ENCODE assay signal across 27 cellular contexts in the genomic region with DNA sequence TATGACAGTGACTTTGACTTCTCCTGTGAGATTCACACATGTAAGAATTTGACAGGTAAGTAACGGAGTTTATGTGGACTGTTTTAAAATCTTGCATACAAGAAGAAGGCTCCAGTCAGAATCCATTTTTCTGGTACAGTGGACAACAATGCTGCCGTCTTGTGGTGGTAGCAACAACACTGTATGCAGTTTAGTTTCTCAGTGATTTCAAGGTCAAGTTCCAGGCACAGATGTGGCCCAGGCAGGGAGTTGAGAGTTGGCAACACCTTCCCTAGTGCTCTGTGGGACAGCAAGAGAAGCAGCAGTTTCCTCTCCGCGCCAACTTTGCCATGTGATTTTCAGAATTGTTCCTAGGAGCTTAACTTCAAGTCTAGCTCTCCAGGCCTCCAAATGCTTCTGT. TPM values are rescaled to one million over a fixed set of nuclear protein-coding genes. Genes with fewer than 3 reads are reported as not detected.
DNase-seq lines count a peak whose midpoint lies in the region; ATAC-seq, FAIRE-seq and TF ChIP-seq lines count a peak whose summit lies in the region.
"Had no signal": no experiment of that assay in that cellular context is flagged by ENCODE, and none has a peak within 500 bp of the region (broad histone marks: within the 10 kb centered on the region; RNA-seq: fewer than 3 reads in every experiment).

No MANE protein-coding gene starts in this region.

- H2BK15ac ChIP-seq in H1 (ENCODE audit: low read length) = no peak overlapping the region

- no peak overlapping the region for H2BK5ac ChIP-seq in H1 (ENCODE audit: low read depth, low read length)

- no peak for TF ChIP-seq POLR2A in H1 (IDR thresholded peaks at IDR 0.05; ENCODE audit: control extremely low read depth in 1 of 2, low read depth in 2 of 2, low read length in 2 of 2)

- no peaks in the 10 kb centered on the region for H3K79me1 ChIP-seq in H1 (ENCODE audit: low read depth, low read length)

- no peak overlapping the region; the same call in 1 of the 2 replicates for H2BK12ac ChIP-seq in H1 (ENCODE audit: low read depth, low read length)

- no peak overlapping the region for H4K91ac ChIP-seq in H1 (replicated peaks; ENCODE audit: insufficient read length, low read length)

- no peaks in the 10 kb centered on the region for H3K27me3 Mint-ChIP-seq in activated naive CD8-positive, alpha-beta T cell treated with anti-CD3 and anti-CD28 coated beads for 36 hours
- H3K27me3 Mint-ChIP-seq: activated T-cell treated with anti-CD3 and anti-CD28 coated beads, Interleukin-2, amount 50 U/mL, for 24 hours; B cell; stimulated activated naive B cell treated with anti-CD40 and anti-IgM and Interleukin-4, amounts not matched to agents 10 μg/mL and 1 μg/mL and 100 μg/mL, for 72 hours had no signal

- H3K9ac ChIP-seq in OCI-LY3 (ENCODE audit: low read length) (no peak overlapping the region), H1 (replicated peaks in 1 of 4; ENCODE audit: extremely low read depth in 1 of 4, low read depth in 3 of 4, low read length in 3 of 4) (no peak overlapping the region)
- H3K9ac ChIP-seq: neural progenitor cell had no signal

- H3K23me2 ChIP-seq in H1 (ENCODE audit: low read depth, low read length) = no peaks in the 10 kb centered on the region; the same call in 1 of the 2 replicates

- H3K56ac ChIP-seq in H1 (replicated peaks; ENCODE audit: insufficient read length, low read depth, low read length) = no peak overlapping the region

- DNase-seq in GM06990 (ENCODE audit: extremely low read depth, insufficient read length) (no peak), H1 (ENCODE audit: low read depth in 1 of 2, low spot score in 2 of 2) (no peak), pancreas (peak in 2 of 6 donors; percentile 33 to 35), hepatocyte (ENCODE audit: low spot score) (no peak), inferior parietal cortex (ENCODE audit: extremely low spot score) (no peak)
- DNase-seq in activated naive CD8-positive, alpha-beta T cell treated with anti-CD3 and anti-CD28 coated beads for 36 hours = no peak
- DNase-seq: activated CD4-positive, alpha-beta T cell treated with anti-CD3 and anti-CD28 coated beads for 1 hour; activated naive CD4-positive, alpha-beta T cell; activated T-cell treated with anti-CD3 and anti-CD28 coated beads, Interleukin-2, amount 50 U/mL, for 24 hours; amygdala; central memory CD4-positive, alpha-beta T cell; hypothalamus; NCI-H1694 treated with DMSO at 0.1 percent for 48 hours; psoas muscle; SHP77; small intestine; stimulated activated naive B cell treated with anti-CD40 and anti-IgM and Interleukin-4, amounts not matched to agents 10 μg/mL and 1 μg/mL and 100 μg/mL, for 72 hours; SW 1271 had no signal

- H3K36me3 ChIP-seq in GM06990 (ENCODE audit: control insufficient read depth, insufficient read depth, low read length) (no peaks in the 10 kb centered on the region), OCI-LY3 (replicated peaks; ENCODE audit: low read depth, low read length) (peaks cover 14% of the 10 kb centered on the region), H1 (ENCODE audit: control insufficient read depth in 2 of 4, insufficient read depth in 4 of 4, low read length in 3 of 4) (no peaks in the 10 kb centered on the region), pancreas (no peaks in the 10 kb centered on the region), hepatocyte (replicated peaks; ENCODE audit: insufficient read depth, low read depth) (no peaks in the 10 kb centered on the region)
- H3K36me3 ChIP-seq: neural progenitor cell had no signal

- peaks cover 17% of the 10 kb centered on the region for H3K36me3 Mint-ChIP-seq in activated naive CD8-positive, alpha-beta T cell treated with anti-CD3 and anti-CD28 coated beads for 36 hours
- H3K36me3 Mint-ChIP-seq: neural progenitor cell had no signal

- H4K20me1 ChIP-seq in OCI-LY3 (ENCODE audit: insufficient read depth, low read length) (no peaks in the 10 kb centered on the region), H1 (replicated peaks in 1 of 2; ENCODE audit: control insufficient read depth in 1 of 2, insufficient read depth in 2 of 2, low read length in 2 of 2) (no peaks in the 10 kb centered on the region), hepatocyte (ENCODE audit: insufficient read depth, poor library complexity, severe bottlenecking) (no peaks in the 10 kb centered on the region)

- no peak overlapping the region for H3K23ac ChIP-seq in H1 (ENCODE audit: insufficient read length)

- H3K27me3 ChIP-seq in GM06990 (replicated peaks; ENCODE audit: control insufficient read depth, insufficient read depth, low read length) (no peaks in the 10 kb centered on the region), OCI-LY3 (ENCODE audit: low read depth, low read length) (no peaks in the 10 kb centered on the region), H1 (replicated peaks in 1 of 4; ENCODE audit: control insufficient read depth in 3 of 4, extremely low read depth in 1 of 4, insufficient read depth in 3 of 4, low read length in 3 of 4) (no peaks in the 10 kb centered on the region), pancreas (no peaks in the 10 kb centered on the region), hepatocyte (no peaks in the 10 kb centered on the region)
- H3K27me3 ChIP-seq: neural progenitor cell had no signal

- CTCF ChIA-PET in H1 (lab: Charles Lee; ENCODE audit: partially characterized antibody) = no interaction called here

- H3K18ac ChIP-seq in H1 (ENCODE audit: extremely low read depth, low read length) = no peak overlapping the region

- intact Hi-C loops in pancreas (cut with DNase I) = no loop called here

- no peak for TF ChIP-seq EP300 in H1 (IDR thresholded peaks at IDR 0.05; ENCODE audit: borderline replicate concordance in 1 of 2, low read depth in 2 of 2, low read length in 2 of 2)

- H3K9me3 ChIP-seq in OCI-LY3 (ENCODE audit: insufficient read depth, low read length) = peaks cover 30% of the 10 kb centered on the region
- H3K9me3 ChIP-seq in H1 (ENCODE audit: insufficient read depth in 2 of 2, low read depth in 1 of 2, low read length in 1 of 2) = 0 out of 4 replicates have a peak, but pooled peaks cover 0 to 5% of the 10 kb centered on the region in 2 experiments
- H3K9me3 ChIP-seq in pancreas = no peaks in the 10 kb centered on the region
- H3K9me3 ChIP-seq in hepatocyte (ENCODE audit: low read depth) = no peaks in the 10 kb centered on the region
- H3K9me3 ChIP-seq: psoas muscle had no signal

- WGBS in H1 (ENCODE audit: extremely low coverage in 1 of 2, insufficient coverage in 1 of 2, insufficient read length in 1 of 2, insufficient replicate concordance in 2 of 2, low coverage in 1 of 2, low lambda C conversion rate in 2 of 2, missing lambda C conversion rate in 1 of 2), 2 experiments = 88% methylated on average over 4 of the region's 4 CpGs; no CpG with 5 or more reads in 1 of the 2 experiments
- 69% methylated on average over 4 of the region's 4 CpGs for WGBS in pancreas, 2 donors
- WGBS in hepatocyte (ENCODE audit: low lambda C conversion rate, missing lambda C conversion rate) = 91% methylated on average over 4 of the region's 4 CpGs

- H2BK120ac ChIP-seq in H1 (replicated peaks; ENCODE audit: low read depth, low read length) = no peak overlapping the region

- 0 out of 2 replicates have a peak overlapping the region, but pooled peaks have one; percentile 8 for H2AFZ ChIP-seq in OCI-LY3 (ENCODE audit: low read depth, low read length)
- no peak overlapping the region for H2AFZ ChIP-seq in H1 (ENCODE audit: low read length)
- no peak overlapping the region for H2AFZ ChIP-seq in hepatocyte
- H2AFZ ChIP-seq: neural progenitor cell had no signal

- H4K5ac ChIP-seq in H1 (ENCODE audit: insufficient read length, low read depth, low read length) = no peak overlapping the region

- H3K4me1 ChIP-seq in OCI-LY3 (ENCODE audit: low read length) (peaks cover 19% of the 10 kb centered on the region), H1 (replicated peaks in 1 of 4; ENCODE audit: control insufficient read depth in 3 of 4, insufficient read depth in 4 of 4, low read length in 3 of 4) (peaks cover 0 to 3% (median 1%) of the 10 kb centered on the region in 4 experiments; a peak in 1 of 7 replicates), pancreas (no peaks in the 10 kb centered on the region), hepatocyte (ENCODE audit: insufficient read depth) (no peaks in the 10 kb centered on the region)
- H3K4me1 ChIP-seq: neural progenitor cell, psoas muscle had no signal

- no peaks in the 10 kb centered on the region for H3K79me2 ChIP-seq in OCI-LY3 (ENCODE audit: low read length)
- no peaks in the 10 kb centered on the region for H3K79me2 ChIP-seq in H1 (ENCODE audit: control insufficient read depth in 1 of 2, insufficient read depth in 2 of 2, low read length in 2 of 2)
- no peaks in the 10 kb centered on the region for H3K79me2 ChIP-seq in hepatocyte

- H2BK20ac ChIP-seq in H1 (ENCODE audit: low read length) = 0 out of 2 replicates have a peak overlapping the region, but pooled peaks have one; percentile 56

- FAIRE-seq in H1 (lab: Jason Lieb, UNC) (no peak), pancreas (lab: Jason Lieb, UNC) (no peak)
- FAIRE-seq: endothelial cell of umbilical vein, islet of Langerhans, small intestine had no signal

- H3K4me3 ChIP-seq in GM06990 (replicated peaks; ENCODE audit: low read depth, low read length) (no peak overlapping the region), OCI-LY3 (ENCODE audit: low read length) (no peak overlapping the region), H1 (ENCODE audit: extremely low read depth in 1 of 4, insufficient read depth in 2 of 4, low read depth in 3 of 4, low read length in 4 of 4) (no peak overlapping the region), pancreas (no peak overlapping the region), hepatocyte (no peak overlapping the region)
- H3K4me3 ChIP-seq: lung, neural progenitor cell, psoas muscle had no signal

- H3K27ac ChIP-seq in OCI-LY3 (ENCODE audit: low read length) (no peak overlapping the region), H1 (ENCODE audit: low read depth, low read length) (no peak overlapping the region), pancreas (no peak overlapping the region), hepatocyte (no peak overlapping the region)
- H3K27ac ChIP-seq: neural progenitor cell, psoas muscle had no signal

- no peaks in the 10 kb centered on the region for H3K9me2 ChIP-seq in hepatocyte (replicated peaks; ENCODE audit: insufficient read depth)

- peak in 3 of 4 donors; percentile 46 to 88 (median 65) for ATAC-seq in pancreas
- ATAC-seq: stimulated activated naive B cell treated with anti-CD40 and anti-IgM and Interleukin-4, amounts not matched to agents 10 μg/mL and 1 μg/mL and 100 μg/mL, for 72 hours had no signal

- H3K27ac Mint-ChIP-seq in activated naive CD8-positive, alpha-beta T cell treated with anti-CD3 and anti-CD28 coated beads for 36 hours = no peak overlapping the region
- H3K27ac Mint-ChIP-seq: activated T-cell treated with anti-CD3 and anti-CD28 coated beads, Interleukin-2, amount 50 U/mL, for 24 hours; B cell; neural progenitor cell; stimulated activated naive B cell treated with anti-CD40 and anti-IgM and Interleukin-4, amounts not matched to agents 10 μg/mL and 1 μg/mL and 100 μg/mL, for 72 hours had no signal

- POLR2A ChIA-PET in H1 (lab: Charles Lee; ENCODE audit: partially characterized antibody) = no interaction called here

- H3K4me2 ChIP-seq in OCI-LY3 (ENCODE audit: low read length) = no peak overlapping the region
- H3K4me2 ChIP-seq in H1 (ENCODE audit: insufficient read depth in 1 of 2, low read depth in 2 of 2, low read length in 2 of 2) = no peak overlapping the region
- no peak overlapping the region for H3K4me2 ChIP-seq in hepatocyte
- H3K4me2 ChIP-seq: neural progenitor cell had no signal

- H4K8ac ChIP-seq in H1 (ENCODE audit: extremely low read depth, insufficient read depth, low read length) = no peak overlapping the region

- no peak for TF ChIP-seq RAD21 in H1 (IDR thresholded peaks at IDR 0.05 in 1 of 2, conservative IDR thresholded peaks at IDR 0.05 in 1 of 2; ENCODE audit: low read depth in 2 of 2, low read length in 2 of 2)

- TF ChIP-seq CTCF in GM06990 (IDR thresholded peaks at IDR 0.05; ENCODE audit: insufficient read depth, low read length, poor library complexity, severe bottlenecking) (peak; percentile 6), OCI-LY3 (IDR thresholded peaks at IDR 0.05; ENCODE audit: low read depth, low read length) (peak; percentile 48), H1 (IDR thresholded peaks at IDR 0.05; ENCODE audit: control extremely low read depth in 1 of 3, insufficient read depth in 1 of 3, low read depth in 1 of 3, low read length in 3 of 3) (no peak), pancreas (IDR thresholded peaks at IDR 0.05) (no peak), hepatocyte (IDR thresholded peaks at IDR 0.05; ENCODE audit: poor library complexity) (no peak)

- H3K4me1 Mint-ChIP-seq in activated naive CD8-positive, alpha-beta T cell treated with anti-CD3 and anti-CD28 coated beads for 36 hours = peaks cover 16% of the 10 kb centered on the region
- H3K4me1 Mint-ChIP-seq: neural progenitor cell had no signal

- H3K9me3 Mint-ChIP-seq in activated naive CD8-positive, alpha-beta T cell treated with anti-CD3 and anti-CD28 coated beads for 36 hours = peaks cover 28% of the 10 kb centered on the region
- H3K9me3 Mint-ChIP-seq: neural progenitor cell had no signal

- H3K14ac ChIP-seq in H1 (ENCODE audit: insufficient read length) = no peak overlapping the region

- no peak overlapping the region for H3K4ac ChIP-seq in H1 (replicated peaks; ENCODE audit: insufficient read length, low read depth, low read length)

- no peak overlapping the region; the same call in 1 of the 2 replicates for H2AK5ac ChIP-seq in H1 (ENCODE audit: low read depth, low read length)

- no peak overlapping the region for H3K4me3 Mint-ChIP-seq in activated naive CD8-positive, alpha-beta T cell treated with anti-CD3 and anti-CD28 coated beads for 36 hours
- H3K4me3 Mint-ChIP-seq: activated T-cell treated with anti-CD3 and anti-CD28 coated beads, Interleukin-2, amount 50 U/mL, for 24 hours; B cell; neural progenitor cell; stimulated activated naive B cell treated with anti-CD40 and anti-IgM and Interleukin-4, amounts not matched to agents 10 μg/mL and 1 μg/mL and 100 μg/mL, for 72 hours had no signal

RNA-seq across cellular contexts. Expression of a gene that starts 56.0 kb away (rescaled TPM):
- not detected in 2 replicates for total RNA-seq in H1 (2021; fragmentation: NEBNext Ultra II Directional; extraction: Animal tissue kit (Norgen Biotek cat#: 25700))
- polyA plus RNA-seq in H1 (2011; rRNA removed) = 0.03 TPM in 1 of 2 replicates, not detected in the other
- 0.03 TPM for polyA plus RNA-seq in H1 (2011; cell fraction: cytosol; rRNA removed)
- polyA plus RNA-seq in H1 (2011; cell fraction: nucleus; rRNA removed) = 0.09 TPM
- not detected in 4 replicates for polyA plus RNA-seq in H1 (2012, experiment 1 of 2)
- polyA plus RNA-seq in H1 (2012, experiment 2 of 2) = not detected
- 0.12 TPM for polyA plus RNA-seq in H1 (2013, experiment 1 of 2)
- polyA plus RNA-seq in H1 (2013, experiment 2 of 2) = 0.02 TPM
- polyA minus RNA-seq in H1 (2011; rRNA and poly(A)+ RNA removed) = 0.47 and 0.80 TPM in 2 replicates
- polyA minus RNA-seq in H1 (2011; cell fraction: cytosol; rRNA and poly(A)+ RNA removed) = 0.66 TPM
- 4.6 TPM for polyA minus RNA-seq in H1 (2011; cell fraction: nucleus; rRNA and poly(A)+ RNA removed)
- total RNA-seq in pancreas = 1 to 10 TPM in 1 of 6 donors, under 1 TPM in 5; 0.28 to 1.0 (median 0.89) TPM
- under 1 TPM; 0.11 to 0.12 TPM for polyA plus RNA-seq in pancreas
- total RNA-seq in hepatocyte = 0.17 and 0.24 TPM in 2 replicates
- polyA plus RNA-seq in hepatocyte = 0.94 and 0.98 TPM in 2 replicates
- not detected for total RNA-seq in activated naive CD8-positive, alpha-beta T cell treated with anti-CD3 and anti-CD28 coated beads for 36 hours
- total RNA-seq: dermis microvascular lymphatic vessel endothelial cell, endothelial cell of umbilical vein, H4, OCI-LY7 had no signal
- polyA plus RNA-seq: endothelial cell of umbilical vein had no signal

Comparison
In these comparisons a context has a peak if more than half of its experiments do, and no peak if none do; other contexts are left out.
1. CTCF ChIP-seq: peak in GM06990 (single experiment) and OCI-LY3 (single experiment); none in H1 (0 of 3), pancreas (0 of 4) and hepatocyte (single experiment).